ENCODE assay signal across 17 cellular contexts in genomic region chr13:47546265-47546962, GRCh38.
"Had no signal": no experiment of that assay in that cellular context is flagged by ENCODE, and none has a peak within 500 bp of the region (broad histone marks: within the 10 kb centered on the region; RNA-seq: fewer than 3 reads in every experiment).

No MANE protein-coding gene starts in this region.

- ATAC-seq: activated naive CD8-positive, alpha-beta T cell treated with anti-CD3 and anti-CD28 coated beads, Interleukin-2, amount 50 U/mL, for 24 hours; foreskin keratinocyte; stimulated activated naive CD8-positive, alpha-beta T cell treated with anti-CD3 and anti-CD28 coated beads, Interleukin-15, Interleukin-2, amounts not matched to agents 100 U/mL and 50 U/mL, for 24 hours had no signal

- H3K4me1 ChIP-seq: foreskin keratinocyte, SJSA1, thyroid gland had no signal

- H3K36me3 ChIP-seq: SJSA1, thyroid gland had no signal

- DNase-seq: activated CD4-positive, alpha-beta memory T cell treated with anti-CD3 and anti-CD28 coated beads, Interleukin-2, amount 10 ng/mL, durations not matched to agents 7 days and 5 days; activated CD4-positive, alpha-beta T cell treated with anti-CD3 and anti-CD28 coated beads for 48 hours; activated gamma-delta T cell; activated naive CD4-positive, alpha-beta T cell treated with anti-CD3 and anti-CD28 coated beads, Interleukin-2, amount 50 U/mL, for 16 hours; activated naive CD8-positive, alpha-beta T cell treated with anti-CD3 and anti-CD28 coated beads, Interleukin-2, amount 50 U/mL, for 24 hours; effector CD4-positive, alpha-beta T cell; erythroblast; foreskin keratinocyte; hypothalamus; occipital lobe; stimulated activated CD4-positive, alpha-beta T cell treated with anti-CD3 and anti-CD28 coated beads, Interleukin-12 subunit alpha, Interleukin-12 subunit beta, amount 100 ng/mL, for 4 hours; stimulated activated CD4-positive, alpha-beta T cell treated with anti-CD3 and anti-CD28 coated beads, Interleukin-4, amount 100 ng/mL, for 4 hours; stimulated activated naive CD8-positive, alpha-beta T cell treated with anti-CD3 and anti-CD28 coated beads, Interleukin-15, Interleukin-2, amounts not matched to agents 100 U/mL and 50 U/mL, for 24 hours; substantia nigra; T1000; thyroid gland had no signal

- H3K27ac ChIP-seq: foreskin keratinocyte, SJSA1, thyroid gland had no signal

- H3K4me3 ChIP-seq: SJSA1, thyroid gland had no signal

- H3K9me3 ChIP-seq: SJSA1, thyroid gland had no signal

- H3K27me3 ChIP-seq: SJSA1, thyroid gland had no signal
